Comparison of ENCODE assay signal across 17 cellular contexts in the genomic region with DNA sequence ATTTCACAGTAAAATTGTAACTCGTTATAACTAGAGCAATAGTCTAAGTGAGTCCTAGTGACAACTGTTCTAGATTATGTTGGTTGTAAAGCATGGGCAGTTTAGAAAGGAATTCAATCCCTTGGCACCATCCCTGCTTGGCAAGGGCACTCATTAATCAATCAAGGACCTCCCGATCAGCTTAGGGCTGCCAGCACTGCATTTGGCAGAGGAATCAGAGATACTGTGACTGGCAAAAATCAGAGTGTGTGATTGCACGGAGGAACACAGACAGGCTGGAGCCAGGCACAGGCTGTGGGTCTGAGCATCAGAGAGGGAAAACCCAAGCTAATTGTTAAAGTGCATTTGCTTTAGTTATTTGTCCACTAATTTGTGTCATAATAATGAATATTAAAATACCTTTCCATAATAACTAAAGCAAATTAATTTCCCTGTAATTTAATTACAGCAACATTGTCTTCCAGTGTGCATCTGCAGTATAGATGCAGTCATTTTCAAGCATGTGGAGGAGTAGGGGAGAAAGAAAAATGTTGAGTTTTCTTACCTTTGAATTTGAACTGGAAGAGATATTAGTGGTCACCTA.
"Had no signal": no experiment of that assay in that cellular context is flagged by ENCODE, and none has a peak within 500 bp of the region (broad histone marks: within the 10 kb centered on the region; RNA-seq: fewer than 3 reads in every experiment).

No MANE protein-coding gene starts in this region.

- ATAC-seq: activated CD8-positive, alpha-beta T cell treated with anti-CD3 and anti-CD28 coated beads, Interleukin-2, amount 10 ng/mL, durations not matched to agents 7 days and 5 days; stimulated activated effector memory CD8-positive, alpha-beta T cell treated with anti-CD3 and anti-CD28 coated beads, Interleukin-12 subunit alpha, Interleukin-12 subunit beta, amount 100 ng/mL, for 72 hours had no signal

- H3K4me3 Mint-ChIP-seq: activated CD4-positive, alpha-beta T cell treated with anti-CD3 and anti-CD28 coated beads, Interleukin-2, amount 10 ng/mL, durations not matched to agents 24 days and 14 days; activated CD8-positive, alpha-beta T cell treated with anti-CD3 and anti-CD28 coated beads, Interleukin-2, amount 10 ng/mL, durations not matched to agents 7 days and 5 days; activated naive CD8-positive, alpha-beta T cell treated with anti-CD3 and anti-CD28 coated beads for 36 hours; immature natural killer cell; stimulated activated effector memory CD8-positive, alpha-beta T cell treated with anti-CD3 and anti-CD28 coated beads, Interleukin-12 subunit alpha, Interleukin-12 subunit beta, amount 100 ng/mL, for 72 hours; T-helper 2 cell treated with Interferon-gamma antibody and Interleukin-4, amounts not matched to agents 5 μg/mL and 100 μg/mL, for 36 hours had no signal

- H3K9me3 Mint-ChIP-seq: activated naive CD8-positive, alpha-beta T cell treated with anti-CD3 and anti-CD28 coated beads for 36 hours; stimulated activated effector memory CD8-positive, alpha-beta T cell treated with anti-CD3 and anti-CD28 coated beads, Interleukin-12 subunit alpha, Interleukin-12 subunit beta, amount 100 ng/mL, for 72 hours; T-helper 2 cell treated with Interferon-gamma antibody and Interleukin-4, amounts not matched to agents 5 μg/mL and 100 μg/mL, for 36 hours had no signal

- H3K36me3 Mint-ChIP-seq: activated naive CD8-positive, alpha-beta T cell treated with anti-CD3 and anti-CD28 coated beads for 36 hours; immature natural killer cell; stimulated activated effector memory CD8-positive, alpha-beta T cell treated with anti-CD3 and anti-CD28 coated beads, Interleukin-12 subunit alpha, Interleukin-12 subunit beta, amount 100 ng/mL, for 72 hours had no signal

- H3K27ac Mint-ChIP-seq: activated CD4-positive, alpha-beta T cell treated with anti-CD3 and anti-CD28 coated beads, Interleukin-2, amount 10 ng/mL, durations not matched to agents 24 days and 14 days; activated CD8-positive, alpha-beta T cell treated with anti-CD3 and anti-CD28 coated beads, Interleukin-2, amount 10 ng/mL, durations not matched to agents 7 days and 5 days; activated naive CD8-positive, alpha-beta T cell treated with anti-CD3 and anti-CD28 coated beads for 36 hours; immature natural killer cell; stimulated activated effector memory CD8-positive, alpha-beta T cell treated with anti-CD3 and anti-CD28 coated beads, Interleukin-12 subunit alpha, Interleukin-12 subunit beta, amount 100 ng/mL, for 72 hours; T-helper 2 cell treated with Interferon-gamma antibody and Interleukin-4, amounts not matched to agents 5 μg/mL and 100 μg/mL, for 36 hours had no signal

- DNase-seq: activated CD4-positive, alpha-beta T cell treated with anti-CD3 and anti-CD28 coated beads, Interleukin-2, amount 10 ng/mL, durations not matched to agents 24 days and 14 days; activated CD4-positive, CD25-positive, alpha-beta regulatory T cell; activated CD8-positive, alpha-beta memory T cell treated with anti-CD3 and anti-CD28 coated beads, Interleukin-2, amount 50 U/mL, for 4 hours; activated CD8-positive, alpha-beta T cell treated with anti-CD3 and anti-CD28 coated beads, Interleukin-2, amount 10 ng/mL, durations not matched to agents 7 days and 5 days; activated gamma-delta T cell; activated naive CD8-positive, alpha-beta T cell treated with anti-CD3 and anti-CD28 coated beads for 36 hours; activated T-cell treated with anti-CD3 and anti-CD28 coated beads, Interleukin-2, amount 50 U/mL, for 48 hours; amygdala; dermis blood vessel endothelial cell; head of caudate nucleus; immature natural killer cell; midbrain; ovary; stimulated activated CD4-positive, alpha-beta T cell treated with anti-CD3 and anti-CD28 coated beads, Interleukin-12 subunit alpha, Interleukin-12 subunit beta, amount 100 ng/mL, for 4 hours; tibial artery had no signal
